In the genomic region with DNA sequence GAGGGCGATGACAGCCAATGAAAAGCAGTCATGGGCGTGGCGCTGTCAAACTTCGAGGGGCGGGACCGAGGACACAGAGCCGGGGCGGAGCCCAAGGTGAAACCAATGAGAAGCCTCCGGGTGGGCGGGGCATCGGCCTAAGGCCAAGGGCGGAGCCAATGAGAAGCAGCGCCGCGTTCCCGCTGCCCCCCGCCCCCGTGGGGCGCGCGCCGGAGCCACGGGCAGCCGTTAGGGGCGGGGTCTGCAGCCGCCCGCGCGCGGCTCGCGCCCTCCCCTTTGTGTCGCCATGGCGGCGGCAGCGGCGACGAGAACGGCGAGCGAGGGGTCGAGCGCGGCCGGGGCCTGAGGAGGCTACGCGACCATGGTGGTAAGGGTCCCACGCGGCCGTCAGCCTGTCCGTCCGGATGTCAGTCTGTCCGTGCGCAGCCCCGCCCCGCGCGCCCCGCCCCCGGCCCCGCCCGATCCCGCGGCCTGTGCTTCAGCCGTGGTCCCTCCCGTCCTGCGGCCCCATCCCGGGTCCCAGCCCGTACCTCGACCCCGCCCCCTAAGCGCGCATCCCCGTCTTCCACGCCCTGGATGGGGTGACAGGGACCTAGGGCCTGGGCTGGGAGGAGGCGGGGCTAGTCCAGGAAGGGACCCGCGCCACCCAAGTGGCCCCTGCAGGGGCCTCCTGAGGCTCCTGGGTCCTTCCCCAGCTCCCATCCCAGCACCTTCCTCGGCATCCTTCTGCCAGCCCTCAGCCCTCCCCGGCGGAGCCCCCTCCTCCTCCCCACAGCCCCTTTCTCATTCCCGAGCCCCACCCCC, we compare ENCODE assay signal across 8 cellular contexts.
DNase-seq lines count a peak whose midpoint lies in the region; FAIRE-seq and TF ChIP-seq lines count a peak whose summit lies in the region.

A gene with protein sequence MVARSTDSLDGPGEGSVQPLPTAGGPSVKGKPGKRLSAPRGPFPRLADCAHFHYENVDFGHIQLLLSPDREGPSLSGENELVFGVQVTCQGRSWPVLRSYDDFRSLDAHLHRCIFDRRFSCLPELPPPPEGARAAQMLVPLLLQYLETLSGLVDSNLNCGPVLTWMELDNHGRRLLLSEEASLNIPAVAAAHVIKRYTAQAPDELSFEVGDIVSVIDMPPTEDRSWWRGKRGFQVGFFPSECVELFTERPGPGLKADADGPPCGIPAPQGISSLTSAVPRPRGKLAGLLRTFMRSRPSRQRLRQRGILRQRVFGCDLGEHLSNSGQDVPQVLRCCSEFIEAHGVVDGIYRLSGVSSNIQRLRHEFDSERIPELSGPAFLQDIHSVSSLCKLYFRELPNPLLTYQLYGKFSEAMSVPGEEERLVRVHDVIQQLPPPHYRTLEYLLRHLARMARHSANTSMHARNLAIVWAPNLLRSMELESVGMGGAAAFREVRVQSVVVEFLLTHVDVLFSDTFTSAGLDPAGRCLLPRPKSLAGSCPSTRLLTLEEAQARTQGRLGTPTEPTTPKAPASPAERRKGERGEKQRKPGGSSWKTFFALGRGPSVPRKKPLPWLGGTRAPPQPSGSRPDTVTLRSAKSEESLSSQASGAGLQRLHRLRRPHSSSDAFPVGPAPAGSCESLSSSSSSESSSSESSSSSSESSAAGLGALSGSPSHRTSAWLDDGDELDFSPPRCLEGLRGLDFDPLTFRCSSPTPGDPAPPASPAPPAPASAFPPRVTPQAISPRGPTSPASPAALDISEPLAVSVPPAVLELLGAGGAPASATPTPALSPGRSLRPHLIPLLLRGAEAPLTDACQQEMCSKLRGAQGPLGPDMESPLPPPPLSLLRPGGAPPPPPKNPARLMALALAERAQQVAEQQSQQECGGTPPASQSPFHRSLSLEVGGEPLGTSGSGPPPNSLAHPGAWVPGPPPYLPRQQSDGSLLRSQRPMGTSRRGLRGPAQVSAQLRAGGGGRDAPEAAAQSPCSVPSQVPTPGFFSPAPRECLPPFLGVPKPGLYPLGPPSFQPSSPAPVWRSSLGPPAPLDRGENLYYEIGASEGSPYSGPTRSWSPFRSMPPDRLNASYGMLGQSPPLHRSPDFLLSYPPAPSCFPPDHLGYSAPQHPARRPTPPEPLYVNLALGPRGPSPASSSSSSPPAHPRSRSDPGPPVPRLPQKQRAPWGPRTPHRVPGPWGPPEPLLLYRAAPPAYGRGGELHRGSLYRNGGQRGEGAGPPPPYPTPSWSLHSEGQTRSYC (plus strand): TSS at position 267 of the 804 bp plus-strand sequence. CDS start 95 bp downstream, at position 362.

- no peak for TF ChIP-seq CTCF in MM.1S (IDR thresholded peaks at IDR 0.05; ENCODE audit: low read length)
- TF ChIP-seq CTCF in nephron progenitor cell (IDR thresholded peaks at IDR 0.05) = no peak

- no peak within 1 kb of the TSS for H3K27ac ChIP-seq in MM.1S (ENCODE audit: low read length)

- H3K4me1 Mint-ChIP-seq in nephron progenitor cell = peaks cover 33% of the 10 kb centered on the region
- peaks cover 15% of the 10 kb centered on the region for H3K4me1 Mint-ChIP-seq in stimulated activated naive CD8-positive, alpha-beta T cell treated with anti-CD3 and anti-CD28 coated beads, Interleukin-15, Interleukin-2, amounts not matched to agents 100 ng/mL and 50 ng/mL, for 24 hours (ENCODE audit: low read depth)

- FAIRE-seq in G401.6 (lab: Jason Lieb, UNC) = peak; percentile 96

- peaks cover 13% of the 10 kb centered on the region for H3K27me3 Mint-ChIP-seq in nephron progenitor cell (ENCODE audit: low read depth, poor library complexity)
- no peaks in the 10 kb centered on the region for H3K27me3 Mint-ChIP-seq in stimulated activated naive CD8-positive, alpha-beta T cell treated with anti-CD3 and anti-CD28 coated beads, Interleukin-15, Interleukin-2, amounts not matched to agents 100 ng/mL and 50 ng/mL, for 24 hours

- no peaks in the 10 kb centered on the region for H3K9me2 ChIP-seq in MM.1S (replicated peaks; ENCODE audit: insufficient read depth, low read length)

- H3K9me3 Mint-ChIP-seq in nephron progenitor cell = no peaks in the 10 kb centered on the region
- no peaks in the 10 kb centered on the region for H3K9me3 Mint-ChIP-seq in stimulated activated naive CD8-positive, alpha-beta T cell treated with anti-CD3 and anti-CD28 coated beads, Interleukin-15, Interleukin-2, amounts not matched to agents 100 ng/mL and 50 ng/mL, for 24 hours

- DNase-seq in HCEC 1CT = peak; percentile 93
- peak; percentile 99 for DNase-seq in MM.1S
- peak; percentile 87 for DNase-seq in SHP77 treated with DMSO at 0.1 percent for 48 hours (lab: John Stamatoyannopoulos, UW)
- peak; percentile 97 for DNase-seq in activated effector memory CD4-positive, alpha-beta T cell treated with Interleukin-2 at 50 U/mL for 16 hours
- DNase-seq in fibroblast of the conjunctiva (ENCODE audit: low read depth) = peak; percentile 88
- peak; percentile 100 for DNase-seq in nephron progenitor cell

- H4K20me1 ChIP-seq in MM.1S (ENCODE audit: insufficient read depth, low read length) = no peaks in the 10 kb centered on the region

- peak within 1 kb of the TSS; percentile 49 for H2AFZ ChIP-seq in MM.1S (ENCODE audit: low read length)

- peaks cover 13% of the 10 kb centered on the region for H3K79me2 ChIP-seq in MM.1S (ENCODE audit: low read length)

- H3K36me3 ChIP-seq in MM.1S (replicated peaks; ENCODE audit: insufficient read depth, low read length) = no peaks in the 10 kb centered on the region

- peaks cover 12% of the 10 kb centered on the region for H3K4me1 ChIP-seq in MM.1S (ENCODE audit: low read length)

- no peaks in the 10 kb centered on the region for H3K9me3 ChIP-seq in MM.1S (replicated peaks; ENCODE audit: insufficient read depth, low read length)

- H3F3A ChIP-seq in MM.1S (ENCODE audit: insufficient read depth, low read length) = no peaks in the 10 kb centered on the region

- H3K4me3 ChIP-seq in MM.1S (ENCODE audit: low read length) = peak within 1 kb of the TSS; percentile 75

- no peaks in the 10 kb centered on the region for H3K27me3 ChIP-seq in MM.1S (replicated peaks; ENCODE audit: insufficient read depth, low read length)

- H3K27ac Mint-ChIP-seq in nephron progenitor cell = no peak within 1 kb of the TSS
- no peak within 1 kb of the TSS for H3K27ac Mint-ChIP-seq in stimulated activated naive CD8-positive, alpha-beta T cell treated with anti-CD3 and anti-CD28 coated beads, Interleukin-15, Interleukin-2, amounts not matched to agents 100 ng/mL and 50 ng/mL, for 24 hours

- peak within 1 kb of the TSS; percentile 61; the same call in 1 of the 2 replicates for H3K9ac ChIP-seq in MM.1S (ENCODE audit: low read length)

- peak within 1 kb of the TSS; percentile 84 for H3K4me2 ChIP-seq in MM.1S (ENCODE audit: low read depth, low read length)

- peaks cover 5% of the 10 kb centered on the region for H3K36me3 Mint-ChIP-seq in nephron progenitor cell (ENCODE audit: low read depth)
- H3K36me3 Mint-ChIP-seq in stimulated activated naive CD8-positive, alpha-beta T cell treated with anti-CD3 and anti-CD28 coated beads, Interleukin-15, Interleukin-2, amounts not matched to agents 100 ng/mL and 50 ng/mL, for 24 hours (ENCODE audit: low read depth) = no peaks in the 10 kb centered on the region

- peak within 1 kb of the TSS; percentile 89 for H3K4me3 Mint-ChIP-seq in nephron progenitor cell
- peak within 1 kb of the TSS; percentile 79 for H3K4me3 Mint-ChIP-seq in stimulated activated naive CD8-positive, alpha-beta T cell treated with anti-CD3 and anti-CD28 coated beads, Interleukin-15, Interleukin-2, amounts not matched to agents 100 ng/mL and 50 ng/mL, for 24 hours
